Comparison of ENCODE assay signal across 1 cellular context in genomic region chr10:116995648-116996047, GRCh38.
TF ChIP-seq lines count a peak whose summit lies in the region.

No MANE protein-coding gene starts in this region.

TF ChIP-seq in GM23338, 12 proteins besides CTCF, POLR2A, EP300 and RAD21 (continued from another document):
- TF ChIP-seq, protein P1, sequence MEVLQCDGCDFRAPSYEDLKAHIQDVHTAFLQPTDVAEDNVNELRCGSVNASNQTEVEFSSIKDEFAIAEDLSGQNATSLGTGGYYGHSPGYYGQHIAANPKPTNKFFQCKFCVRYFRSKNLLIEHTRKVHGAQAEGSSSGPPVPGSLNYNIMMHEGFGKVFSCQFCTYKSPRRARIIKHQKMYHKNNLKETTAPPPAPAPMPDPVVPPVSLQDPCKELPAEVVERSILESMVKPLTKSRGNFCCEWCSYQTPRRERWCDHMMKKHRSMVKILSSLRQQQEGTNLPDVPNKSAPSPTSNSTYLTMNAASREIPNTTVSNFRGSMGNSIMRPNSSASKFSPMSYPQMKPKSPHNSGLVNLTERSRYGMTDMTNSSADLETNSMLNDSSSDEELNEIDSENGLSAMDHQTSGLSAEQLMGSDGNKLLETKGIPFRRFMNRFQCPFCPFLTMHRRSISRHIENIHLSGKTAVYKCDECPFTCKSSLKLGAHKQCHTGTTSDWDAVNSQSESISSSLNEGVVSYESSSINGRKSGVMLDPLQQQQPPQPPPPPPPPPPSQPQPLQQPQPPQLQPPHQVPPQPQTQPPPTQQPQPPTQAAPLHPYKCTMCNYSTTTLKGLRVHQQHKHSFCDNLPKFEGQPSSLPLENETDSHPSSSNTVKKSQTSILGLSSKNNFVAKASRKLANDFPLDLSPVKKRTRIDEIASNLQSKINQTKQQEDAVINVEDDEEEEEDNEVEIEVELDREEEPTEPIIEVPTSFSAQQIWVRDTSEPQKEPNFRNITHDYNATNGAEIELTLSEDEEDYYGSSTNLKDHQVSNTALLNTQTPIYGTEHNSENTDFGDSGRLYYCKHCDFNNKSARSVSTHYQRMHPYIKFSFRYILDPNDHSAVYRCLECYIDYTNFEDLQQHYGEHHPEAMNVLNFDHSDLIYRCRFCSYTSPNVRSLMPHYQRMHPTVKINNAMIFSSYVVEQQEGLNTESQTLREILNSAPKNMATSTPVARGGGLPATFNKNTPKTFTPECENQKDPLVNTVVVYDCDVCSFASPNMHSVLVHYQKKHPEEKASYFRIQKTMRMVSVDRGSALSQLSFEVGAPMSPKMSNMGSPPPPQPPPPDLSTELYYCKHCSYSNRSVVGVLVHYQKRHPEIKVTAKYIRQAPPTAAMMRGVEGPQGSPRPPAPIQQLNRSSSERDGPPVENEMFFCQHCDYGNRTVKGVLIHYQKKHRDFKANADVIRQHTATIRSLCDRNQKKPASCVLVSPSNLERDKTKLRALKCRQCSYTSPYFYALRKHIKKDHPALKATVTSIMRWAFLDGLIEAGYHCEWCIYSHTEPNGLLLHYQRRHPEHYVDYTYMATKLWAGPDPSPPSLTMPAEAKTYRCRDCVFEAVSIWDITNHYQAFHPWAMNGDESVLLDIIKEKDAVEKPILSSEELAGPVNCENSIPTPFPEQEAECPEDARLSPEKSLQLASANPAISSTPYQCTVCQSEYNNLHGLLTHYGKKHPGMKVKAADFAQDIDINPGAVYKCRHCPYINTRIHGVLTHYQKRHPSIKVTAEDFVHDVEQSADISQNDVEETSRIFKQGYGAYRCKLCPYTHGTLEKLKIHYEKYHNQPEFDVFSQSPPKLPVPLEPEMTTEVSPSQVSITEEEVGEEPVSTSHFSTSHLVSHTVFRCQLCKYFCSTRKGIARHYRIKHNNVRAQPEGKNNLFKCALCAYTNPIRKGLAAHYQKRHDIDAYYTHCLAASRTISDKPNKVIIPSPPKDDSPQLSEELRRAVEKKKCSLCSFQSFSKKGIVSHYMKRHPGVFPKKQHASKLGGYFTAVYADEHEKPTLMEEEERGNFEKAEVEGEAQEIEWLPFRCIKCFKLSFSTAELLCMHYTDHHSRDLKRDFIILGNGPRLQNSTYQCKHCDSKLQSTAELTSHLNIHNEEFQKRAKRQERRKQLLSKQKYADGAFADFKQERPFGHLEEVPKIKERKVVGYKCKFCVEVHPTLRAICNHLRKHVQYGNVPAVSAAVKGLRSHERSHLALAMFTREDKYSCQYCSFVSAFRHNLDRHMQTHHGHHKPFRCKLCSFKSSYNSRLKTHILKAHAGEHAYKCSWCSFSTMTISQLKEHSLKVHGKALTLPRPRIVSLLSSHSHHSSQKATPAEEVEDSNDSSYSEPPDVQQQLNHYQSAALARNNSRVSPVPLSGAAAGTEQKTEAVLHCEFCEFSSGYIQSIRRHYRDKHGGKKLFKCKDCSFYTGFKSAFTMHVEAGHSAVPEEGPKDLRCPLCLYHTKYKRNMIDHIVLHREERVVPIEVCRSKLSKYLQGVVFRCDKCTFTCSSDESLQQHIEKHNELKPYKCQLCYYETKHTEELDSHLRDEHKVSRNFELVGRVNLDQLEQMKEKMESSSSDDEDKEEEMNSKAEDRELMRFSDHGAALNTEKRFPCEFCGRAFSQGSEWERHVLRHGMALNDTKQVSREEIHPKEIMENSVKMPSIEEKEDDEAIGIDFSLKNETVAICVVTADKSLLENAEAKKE (CRISPR knock-in tag; IDR thresholded peaks at IDR 0.05): no peak
